ENCODE assay signal across 2 cellular contexts in the genomic region with DNA sequence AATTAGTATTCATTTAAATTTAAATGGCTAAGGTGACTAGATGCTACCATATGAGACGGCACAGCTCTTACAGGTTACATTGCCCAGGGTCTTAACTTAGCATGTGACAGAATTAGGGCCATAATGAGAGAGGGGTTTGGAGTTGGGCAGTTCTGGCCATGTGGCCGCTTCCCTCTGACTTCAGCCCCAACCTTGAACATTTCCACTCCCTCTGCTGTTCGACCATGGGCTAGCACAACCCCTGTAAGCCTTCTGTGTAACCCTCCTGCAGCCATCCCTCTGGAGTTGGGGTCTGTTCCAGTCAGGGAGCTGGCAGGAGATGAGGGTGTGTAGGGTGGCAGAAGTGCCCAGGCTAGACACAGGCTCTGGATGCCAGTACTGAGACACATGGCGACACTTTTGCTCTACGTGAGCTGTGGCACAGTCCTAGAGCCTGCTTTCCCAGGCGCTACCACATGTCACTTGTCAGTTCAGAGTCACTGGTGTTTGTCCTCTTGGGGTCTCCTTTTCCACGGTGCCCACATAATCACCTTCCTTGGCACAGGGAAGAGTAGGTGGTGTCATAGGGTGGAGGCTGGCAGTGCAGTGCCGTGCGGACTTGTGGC.
TF ChIP-seq lines count a peak whose summit lies in the region.

No MANE protein-coding gene starts in this region.

TF ChIP-seq in SK-N-SH treated with all-trans-retinoic acid at 6 μM for 48 hours, 23 proteins besides CTCF, POLR2A, EP300 and RAD21 (continued from another document):
- TF ChIP-seq, protein P1, sequence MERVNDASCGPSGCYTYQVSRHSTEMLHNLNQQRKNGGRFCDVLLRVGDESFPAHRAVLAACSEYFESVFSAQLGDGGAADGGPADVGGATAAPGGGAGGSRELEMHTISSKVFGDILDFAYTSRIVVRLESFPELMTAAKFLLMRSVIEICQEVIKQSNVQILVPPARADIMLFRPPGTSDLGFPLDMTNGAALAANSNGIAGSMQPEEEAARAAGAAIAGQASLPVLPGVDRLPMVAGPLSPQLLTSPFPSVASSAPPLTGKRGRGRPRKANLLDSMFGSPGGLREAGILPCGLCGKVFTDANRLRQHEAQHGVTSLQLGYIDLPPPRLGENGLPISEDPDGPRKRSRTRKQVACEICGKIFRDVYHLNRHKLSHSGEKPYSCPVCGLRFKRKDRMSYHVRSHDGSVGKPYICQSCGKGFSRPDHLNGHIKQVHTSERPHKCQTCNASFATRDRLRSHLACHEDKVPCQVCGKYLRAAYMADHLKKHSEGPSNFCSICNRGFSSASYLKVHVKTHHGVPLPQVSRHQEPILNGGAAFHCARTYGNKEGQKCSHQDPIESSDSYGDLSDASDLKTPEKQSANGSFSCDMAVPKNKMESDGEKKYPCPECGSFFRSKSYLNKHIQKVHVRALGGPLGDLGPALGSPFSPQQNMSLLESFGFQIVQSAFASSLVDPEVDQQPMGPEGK (CRISPR knock-in tag; IDR thresholded peaks at IDR 0.05; ENCODE audit: borderline replicate concordance): no peak
- TF ChIP-seq, protein P2, sequence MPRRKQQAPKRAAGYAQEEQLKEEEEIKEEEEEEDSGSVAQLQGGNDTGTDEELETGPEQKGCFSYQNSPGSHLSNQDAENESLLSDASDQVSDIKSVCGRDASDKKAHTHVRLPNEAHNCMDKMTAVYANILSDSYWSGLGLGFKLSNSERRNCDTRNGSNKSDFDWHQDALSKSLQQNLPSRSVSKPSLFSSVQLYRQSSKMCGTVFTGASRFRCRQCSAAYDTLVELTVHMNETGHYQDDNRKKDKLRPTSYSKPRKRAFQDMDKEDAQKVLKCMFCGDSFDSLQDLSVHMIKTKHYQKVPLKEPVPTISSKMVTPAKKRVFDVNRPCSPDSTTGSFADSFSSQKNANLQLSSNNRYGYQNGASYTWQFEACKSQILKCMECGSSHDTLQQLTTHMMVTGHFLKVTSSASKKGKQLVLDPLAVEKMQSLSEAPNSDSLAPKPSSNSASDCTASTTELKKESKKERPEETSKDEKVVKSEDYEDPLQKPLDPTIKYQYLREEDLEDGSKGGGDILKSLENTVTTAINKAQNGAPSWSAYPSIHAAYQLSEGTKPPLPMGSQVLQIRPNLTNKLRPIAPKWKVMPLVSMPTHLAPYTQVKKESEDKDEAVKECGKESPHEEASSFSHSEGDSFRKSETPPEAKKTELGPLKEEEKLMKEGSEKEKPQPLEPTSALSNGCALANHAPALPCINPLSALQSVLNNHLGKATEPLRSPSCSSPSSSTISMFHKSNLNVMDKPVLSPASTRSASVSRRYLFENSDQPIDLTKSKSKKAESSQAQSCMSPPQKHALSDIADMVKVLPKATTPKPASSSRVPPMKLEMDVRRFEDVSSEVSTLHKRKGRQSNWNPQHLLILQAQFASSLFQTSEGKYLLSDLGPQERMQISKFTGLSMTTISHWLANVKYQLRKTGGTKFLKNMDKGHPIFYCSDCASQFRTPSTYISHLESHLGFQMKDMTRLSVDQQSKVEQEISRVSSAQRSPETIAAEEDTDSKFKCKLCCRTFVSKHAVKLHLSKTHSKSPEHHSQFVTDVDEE (CRISPR knock-in tag; IDR thresholded peaks at IDR 0.05): no peak
- TF ChIP-seq, protein P3, sequence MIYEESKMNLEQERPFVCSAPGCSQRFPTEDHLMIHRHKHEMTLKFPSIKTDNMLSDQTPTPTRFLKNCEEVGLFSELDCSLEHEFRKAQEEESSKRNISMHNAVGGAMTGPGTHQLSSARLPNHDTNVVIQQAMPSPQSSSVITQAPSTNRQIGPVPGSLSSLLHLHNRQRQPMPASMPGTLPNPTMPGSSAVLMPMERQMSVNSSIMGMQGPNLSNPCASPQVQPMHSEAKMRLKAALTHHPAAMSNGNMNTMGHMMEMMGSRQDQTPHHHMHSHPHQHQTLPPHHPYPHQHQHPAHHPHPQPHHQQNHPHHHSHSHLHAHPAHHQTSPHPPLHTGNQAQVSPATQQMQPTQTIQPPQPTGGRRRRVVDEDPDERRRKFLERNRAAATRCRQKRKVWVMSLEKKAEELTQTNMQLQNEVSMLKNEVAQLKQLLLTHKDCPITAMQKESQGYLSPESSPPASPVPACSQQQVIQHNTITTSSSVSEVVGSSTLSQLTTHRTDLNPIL (CRISPR knock-in tag; IDR thresholded peaks at IDR 0.05; ENCODE audit: low read depth): no peak
- TF ChIP-seq BACH2 (CRISPR knock-in tag; IDR thresholded peaks at IDR 0.05; ENCODE audit: borderline replicate concordance): no peak
- no peak for TF ChIP-seq ZNF70 (CRISPR knock-in tag; IDR thresholded peaks at IDR 0.05)
- TF ChIP-seq, protein P4, sequence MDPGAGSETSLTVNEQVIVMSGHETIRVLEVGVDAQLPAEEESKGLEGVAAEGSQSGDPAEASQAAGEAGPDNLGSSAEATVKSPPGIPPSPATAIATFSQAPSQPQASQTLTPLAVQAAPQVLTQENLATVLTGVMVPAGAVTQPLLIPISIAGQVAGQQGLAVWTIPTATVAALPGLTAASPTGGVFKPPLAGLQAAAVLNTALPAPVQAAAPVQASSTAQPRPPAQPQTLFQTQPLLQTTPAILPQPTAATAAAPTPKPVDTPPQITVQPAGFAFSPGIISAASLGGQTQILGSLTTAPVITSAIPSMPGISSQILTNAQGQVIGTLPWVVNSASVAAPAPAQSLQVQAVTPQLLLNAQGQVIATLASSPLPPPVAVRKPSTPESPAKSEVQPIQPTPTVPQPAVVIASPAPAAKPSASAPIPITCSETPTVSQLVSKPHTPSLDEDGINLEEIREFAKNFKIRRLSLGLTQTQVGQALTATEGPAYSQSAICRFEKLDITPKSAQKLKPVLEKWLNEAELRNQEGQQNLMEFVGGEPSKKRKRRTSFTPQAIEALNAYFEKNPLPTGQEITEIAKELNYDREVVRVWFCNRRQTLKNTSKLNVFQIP (CRISPR knock-in tag; IDR thresholded peaks at IDR 0.05; ENCODE audit: borderline replicate concordance, low read depth): no peak
- no peak for TF ChIP-seq ZFP3 (CRISPR knock-in tag; IDR thresholded peaks at IDR 0.05)
- no peak for TF ChIP-seq GLIS3 (CRISPR knock-in tag; IDR thresholded peaks at IDR 0.05)
- TF ChIP-seq, protein P5, sequence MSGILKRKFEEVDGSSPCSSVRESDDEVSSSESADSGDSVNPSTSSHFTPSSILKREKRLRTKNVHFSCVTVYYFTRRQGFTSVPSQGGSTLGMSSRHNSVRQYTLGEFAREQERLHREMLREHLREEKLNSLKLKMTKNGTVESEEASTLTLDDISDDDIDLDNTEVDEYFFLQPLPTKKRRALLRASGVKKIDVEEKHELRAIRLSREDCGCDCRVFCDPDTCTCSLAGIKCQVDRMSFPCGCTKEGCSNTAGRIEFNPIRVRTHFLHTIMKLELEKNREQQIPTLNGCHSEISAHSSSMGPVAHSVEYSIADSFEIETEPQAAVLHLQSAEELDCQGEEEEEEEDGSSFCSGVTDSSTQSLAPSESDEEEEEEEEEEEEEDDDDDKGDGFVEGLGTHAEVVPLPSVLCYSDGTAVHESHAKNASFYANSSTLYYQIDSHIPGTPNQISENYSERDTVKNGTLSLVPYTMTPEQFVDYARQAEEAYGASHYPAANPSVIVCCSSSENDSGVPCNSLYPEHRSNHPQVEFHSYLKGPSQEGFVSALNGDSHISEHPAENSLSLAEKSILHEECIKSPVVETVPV (CRISPR knock-in tag; IDR thresholded peaks at IDR 0.05): no peak
- TF ChIP-seq ARNTL (CRISPR knock-in tag; IDR thresholded peaks at IDR 0.05; ENCODE audit: borderline replicate concordance, low read depth): no peak
- no peak for TF ChIP-seq ZFP30 (CRISPR knock-in tag; IDR thresholded peaks at IDR 0.05)
- no peak for TF ChIP-seq SNAI2 (CRISPR knock-in tag; IDR thresholded peaks at IDR 0.05)
- TF ChIP-seq RARB (CRISPR knock-in tag; IDR thresholded peaks at IDR 0.05): no peak
- TF ChIP-seq TOX (CRISPR knock-in tag; IDR thresholded peaks at IDR 0.05; ENCODE audit: borderline replicate concordance): no peak

TF ChIP-seq in SK-N-SH, 30 proteins besides CTCF, POLR2A, EP300 and RAD21:
- TF ChIP-seq, protein P6, sequence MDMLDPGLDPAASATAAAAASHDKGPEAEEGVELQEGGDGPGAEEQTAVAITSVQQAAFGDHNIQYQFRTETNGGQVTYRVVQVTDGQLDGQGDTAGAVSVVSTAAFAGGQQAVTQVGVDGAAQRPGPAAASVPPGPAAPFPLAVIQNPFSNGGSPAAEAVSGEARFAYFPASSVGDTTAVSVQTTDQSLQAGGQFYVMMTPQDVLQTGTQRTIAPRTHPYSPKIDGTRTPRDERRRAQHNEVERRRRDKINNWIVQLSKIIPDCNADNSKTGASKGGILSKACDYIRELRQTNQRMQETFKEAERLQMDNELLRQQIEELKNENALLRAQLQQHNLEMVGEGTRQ (IDR thresholded peaks at IDR 0.05; ENCODE audit: borderline replicate concordance, low read depth, low read length): no peak
- TF ChIP-seq TAF1 (IDR thresholded peaks at IDR 0.05; ENCODE audit: borderline replicate concordance, low read depth, low read length) (no peak), RCOR1 (IDR thresholded peaks at IDR 0.05; ENCODE audit: low read length) (no peak), MXI1 (IDR thresholded peaks at IDR 0.05; ENCODE audit: low read depth, low read length) (no peak), YY1 (IDR thresholded peaks at IDR 0.05; ENCODE audit: low read depth) (no peak), NRF1 (IDR thresholded peaks at IDR 0.05; ENCODE audit: low read depth, low read length) (no peak), POLR2AphosphoS5 (IDR thresholded peaks at IDR 0.05; ENCODE audit: low read depth, low read length) (no peak), FOSL2 (IDR thresholded peaks at IDR 0.05; ENCODE audit: borderline replicate concordance, low read depth) (no peak), FOXM1 (IDR thresholded peaks at IDR 0.05; ENCODE audit: low read depth) (no peak), NFIC (IDR thresholded peaks at IDR 0.05; ENCODE audit: borderline replicate concordance) (no peak)
- TF ChIP-seq, protein P7, sequence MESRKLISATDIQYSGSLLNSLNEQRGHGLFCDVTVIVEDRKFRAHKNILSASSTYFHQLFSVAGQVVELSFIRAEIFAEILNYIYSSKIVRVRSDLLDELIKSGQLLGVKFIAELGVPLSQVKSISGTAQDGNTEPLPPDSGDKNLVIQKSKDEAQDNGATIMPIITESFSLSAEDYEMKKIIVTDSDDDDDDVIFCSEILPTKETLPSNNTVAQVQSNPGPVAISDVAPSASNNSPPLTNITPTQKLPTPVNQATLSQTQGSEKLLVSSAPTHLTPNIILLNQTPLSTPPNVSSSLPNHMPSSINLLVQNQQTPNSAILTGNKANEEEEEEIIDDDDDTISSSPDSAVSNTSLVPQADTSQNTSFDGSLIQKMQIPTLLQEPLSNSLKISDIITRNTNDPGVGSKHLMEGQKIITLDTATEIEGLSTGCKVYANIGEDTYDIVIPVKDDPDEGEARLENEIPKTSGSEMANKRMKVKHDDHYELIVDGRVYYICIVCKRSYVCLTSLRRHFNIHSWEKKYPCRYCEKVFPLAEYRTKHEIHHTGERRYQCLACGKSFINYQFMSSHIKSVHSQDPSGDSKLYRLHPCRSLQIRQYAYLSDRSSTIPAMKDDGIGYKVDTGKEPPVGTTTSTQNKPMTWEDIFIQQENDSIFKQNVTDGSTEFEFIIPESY (IDR thresholded peaks at IDR 0.05; ENCODE audit: borderline replicate concordance, low read depth): no peak
